Comparison of ENCODE assay signal across 1 cellular context in the genomic region with DNA sequence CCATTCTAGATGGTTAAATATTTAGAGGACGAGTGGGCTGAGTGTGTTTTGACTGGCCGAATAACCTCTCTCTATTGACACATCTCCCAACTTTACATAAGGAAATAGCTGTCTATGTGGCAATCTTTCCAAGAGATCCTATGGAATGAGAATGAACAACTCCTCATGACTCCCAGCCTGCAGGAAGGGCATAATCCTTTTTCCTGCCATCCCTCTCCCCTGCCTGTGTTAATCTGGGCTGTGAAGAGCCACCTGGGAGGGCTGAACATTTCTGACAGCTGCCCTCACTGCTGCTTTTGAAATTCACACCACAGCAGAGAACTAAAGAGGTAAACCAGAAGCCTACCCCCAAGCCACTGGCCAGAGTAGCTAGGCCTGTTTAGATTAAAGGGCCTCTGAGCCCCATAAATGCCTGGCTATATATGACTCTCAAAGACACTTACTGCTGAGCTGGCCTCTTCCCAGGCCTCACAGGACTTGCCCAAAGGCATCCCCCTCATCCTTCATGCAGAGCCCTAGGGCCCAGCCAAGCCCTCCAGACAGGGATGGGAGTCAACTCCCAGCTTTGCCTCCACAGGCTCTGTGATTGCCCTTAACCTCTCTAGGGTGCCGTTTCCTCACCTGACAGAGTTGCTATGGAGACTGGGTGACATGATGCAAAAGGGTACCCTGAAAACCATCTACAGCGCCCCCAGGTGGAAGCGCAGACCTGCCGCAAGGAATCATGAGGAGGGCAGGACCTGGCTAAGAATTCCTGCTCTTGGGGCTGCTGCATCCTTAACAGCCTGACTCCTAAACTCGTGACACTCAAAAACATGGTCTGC.
TF ChIP-seq lines count a peak whose summit lies in the region.

No MANE protein-coding gene starts in this region.

TF ChIP-seq in SK-N-SH treated with all-trans-retinoic acid at 6 μM for 48 hours, 23 proteins besides CTCF, POLR2A, EP300 and RAD21 (continued from another document):
- TF ChIP-seq, protein P1, sequence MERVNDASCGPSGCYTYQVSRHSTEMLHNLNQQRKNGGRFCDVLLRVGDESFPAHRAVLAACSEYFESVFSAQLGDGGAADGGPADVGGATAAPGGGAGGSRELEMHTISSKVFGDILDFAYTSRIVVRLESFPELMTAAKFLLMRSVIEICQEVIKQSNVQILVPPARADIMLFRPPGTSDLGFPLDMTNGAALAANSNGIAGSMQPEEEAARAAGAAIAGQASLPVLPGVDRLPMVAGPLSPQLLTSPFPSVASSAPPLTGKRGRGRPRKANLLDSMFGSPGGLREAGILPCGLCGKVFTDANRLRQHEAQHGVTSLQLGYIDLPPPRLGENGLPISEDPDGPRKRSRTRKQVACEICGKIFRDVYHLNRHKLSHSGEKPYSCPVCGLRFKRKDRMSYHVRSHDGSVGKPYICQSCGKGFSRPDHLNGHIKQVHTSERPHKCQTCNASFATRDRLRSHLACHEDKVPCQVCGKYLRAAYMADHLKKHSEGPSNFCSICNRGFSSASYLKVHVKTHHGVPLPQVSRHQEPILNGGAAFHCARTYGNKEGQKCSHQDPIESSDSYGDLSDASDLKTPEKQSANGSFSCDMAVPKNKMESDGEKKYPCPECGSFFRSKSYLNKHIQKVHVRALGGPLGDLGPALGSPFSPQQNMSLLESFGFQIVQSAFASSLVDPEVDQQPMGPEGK (CRISPR knock-in tag; IDR thresholded peaks at IDR 0.05; ENCODE audit: borderline replicate concordance) = no peak
- TF ChIP-seq, protein P2, sequence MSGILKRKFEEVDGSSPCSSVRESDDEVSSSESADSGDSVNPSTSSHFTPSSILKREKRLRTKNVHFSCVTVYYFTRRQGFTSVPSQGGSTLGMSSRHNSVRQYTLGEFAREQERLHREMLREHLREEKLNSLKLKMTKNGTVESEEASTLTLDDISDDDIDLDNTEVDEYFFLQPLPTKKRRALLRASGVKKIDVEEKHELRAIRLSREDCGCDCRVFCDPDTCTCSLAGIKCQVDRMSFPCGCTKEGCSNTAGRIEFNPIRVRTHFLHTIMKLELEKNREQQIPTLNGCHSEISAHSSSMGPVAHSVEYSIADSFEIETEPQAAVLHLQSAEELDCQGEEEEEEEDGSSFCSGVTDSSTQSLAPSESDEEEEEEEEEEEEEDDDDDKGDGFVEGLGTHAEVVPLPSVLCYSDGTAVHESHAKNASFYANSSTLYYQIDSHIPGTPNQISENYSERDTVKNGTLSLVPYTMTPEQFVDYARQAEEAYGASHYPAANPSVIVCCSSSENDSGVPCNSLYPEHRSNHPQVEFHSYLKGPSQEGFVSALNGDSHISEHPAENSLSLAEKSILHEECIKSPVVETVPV (CRISPR knock-in tag; IDR thresholded peaks at IDR 0.05) = no peak
- TF ChIP-seq ZNF8 (CRISPR knock-in tag; IDR thresholded peaks at IDR 0.05) = no peak
- TF ChIP-seq BACH2 (CRISPR knock-in tag; IDR thresholded peaks at IDR 0.05; ENCODE audit: borderline replicate concordance) = no peak
